Comparison of ENCODE assay signal across 8 cellular contexts in the genomic region with DNA sequence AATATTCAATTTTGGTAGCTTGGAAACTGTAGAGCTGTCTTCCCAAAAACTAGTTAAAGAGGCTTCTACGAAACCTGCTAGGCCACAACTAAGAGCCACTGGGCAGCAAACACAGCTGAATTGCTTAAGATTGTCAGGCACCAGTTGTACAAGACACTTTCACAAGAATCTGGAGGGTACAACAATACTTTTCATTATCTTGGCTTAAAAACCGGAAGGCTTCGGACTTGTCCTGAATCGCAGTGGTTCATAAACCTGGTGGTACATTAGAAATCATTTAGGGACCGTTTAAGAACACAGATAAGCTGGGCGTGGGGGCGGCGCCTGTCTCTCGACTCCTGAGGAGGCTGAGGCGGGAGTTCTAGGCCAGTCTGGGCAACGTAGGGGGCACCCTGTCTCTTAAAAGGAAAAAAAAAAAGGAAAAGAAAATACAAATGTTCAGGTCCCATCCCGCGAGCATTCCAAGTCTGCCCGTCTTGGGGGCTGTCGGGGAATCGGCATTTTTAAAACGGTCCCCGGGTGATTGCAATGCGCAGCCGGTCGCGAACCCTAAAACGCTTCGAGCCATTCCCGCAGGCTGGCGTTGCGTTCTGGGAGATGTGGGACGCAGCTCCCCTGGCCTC. TPM values are rescaled to one million over a fixed set of nuclear protein-coding genes. Genes with fewer than 3 reads are reported as not detected.
DNase-seq lines count a peak whose midpoint lies in the region; ATAC-seq and TF ChIP-seq lines count a peak whose summit lies in the region.

No MANE protein-coding gene starts in this region.

- H3K36me3 Mint-ChIP-seq in activated CD4-positive, alpha-beta T cell treated with anti-CD3 and anti-CD28 coated beads, Interleukin-2, amount 10 ng/mL, durations not matched to agents 24 days and 14 days (ENCODE audit: low read depth): peaks cover 19% of the 10 kb centered on the region

- peak overlapping the region in 1 of 2 experiments; percentile 96 for H3K4ac ChIP-seq in mesenchymal stem cell (ENCODE audit: low read depth in 1 of 2, low read length in 2 of 2)

- H3K4me1 Mint-ChIP-seq in activated CD4-positive, alpha-beta T cell treated with anti-CD3 and anti-CD28 coated beads, Interleukin-2, amount 10 ng/mL, durations not matched to agents 24 days and 14 days: peaks cover 37% of the 10 kb centered on the region

- ATAC-seq in HG03095 (IDR thresholded peaks at IDR 0.05; ENCODE audit: unreplicated experiment): no peak

- H3K9me2 ChIP-seq in Karpas-422 (replicated peaks; ENCODE audit: insufficient read depth, low read length): no peaks in the 10 kb centered on the region

- peak overlapping the region; percentile 37 for H2BK15ac ChIP-seq in mesenchymal stem cell (ENCODE audit: low read depth, poor library complexity, severe bottlenecking)

- WGBS in mesenchymal stem cell: 2% methylated on average over 28 of the region's 28 CpGs
- WGBS in stomach, 5 donors: 1% methylated on average over 20 to 28 of the region's 28 CpGs

- H3K14ac ChIP-seq in mesenchymal stem cell (ENCODE audit: low read length in 2 of 2): peak overlapping the region in 1 of 2 experiments; percentile 97

- DNase-seq in NCI-H1417 (lab: John Stamatoyannopoulos, UW): peak; percentile 27 to 67 (median 52)
- no peak for DNase-seq in NCI-H1417 treated with DMSO at 0.1 percent for 48 hours (lab: John Stamatoyannopoulos, UW)
- peak; percentile 56 for DNase-seq in Karpas-422
- peak; percentile 77 for DNase-seq in activated CD4-positive, alpha-beta T cell treated with anti-CD3 and anti-CD28 coated beads, Interleukin-2, amount 10 ng/mL, durations not matched to agents 24 days and 14 days
- peak; percentile 60 for DNase-seq in mesenchymal stem cell
- DNase-seq in stomach: peak; percentile 38

- intact Hi-C loops in activated CD4-positive, alpha-beta T cell treated with anti-CD3 and anti-CD28 coated beads, Interleukin-2, amount 10 ng/mL, durations not matched to agents 24 days and 14 days (cut with micrococcal nuclease): loop anchor here (1.0 to 10.0 kb wide), 6 partner anchors 69 to 772 kb away; partner anchors contain the start of genes HERC3 and PPM1K
- intact Hi-C loops in stomach (cut with DNase I; ENCODE audit: low total_unique reads): loop anchor here (10.0 kb wide), 1 partner anchor 238 kb away; the partner anchor contains the start of gene PPM1K

- no peak for TF ChIP-seq CTCF in stomach (IDR thresholded peaks at IDR 0.05)

- H3K27me3 Mint-ChIP-seq in activated CD4-positive, alpha-beta T cell treated with anti-CD3 and anti-CD28 coated beads, Interleukin-2, amount 10 ng/mL, durations not matched to agents 24 days and 14 days: no peaks in the 10 kb centered on the region

- H3K9me3 ChIP-seq in Karpas-422 (ENCODE audit: low read length) (no peaks in the 10 kb centered on the region), endocrine pancreas (ENCODE audit: control insufficient read depth, low read length) (no peaks in the 10 kb centered on the region), mesenchymal stem cell (ENCODE audit: control insufficient read depth, low read length) (no peaks in the 10 kb centered on the region), stomach (no peaks in the 10 kb centered on the region)

- H3K18ac ChIP-seq in mesenchymal stem cell (ENCODE audit: low read depth in 1 of 2, low read length in 2 of 2): peak overlapping the region; percentile 23 to 89

- peak overlapping the region; percentile 87 for H3K4me3 ChIP-seq in Karpas-422 (ENCODE audit: low read length)
- H3K4me3 ChIP-seq in endocrine pancreas (ENCODE audit: control insufficient read depth, insufficient read depth, low read length): peak overlapping the region; percentile 74
- H3K4me3 ChIP-seq in mesenchymal stem cell (ENCODE audit: insufficient read depth in 1 of 2, low read depth in 1 of 2, low read length in 2 of 2): peak overlapping the region; percentile 84 to 95
- H3K4me3 ChIP-seq in stomach: peak overlapping the region; percentile 77 to 90 (median 84)

- peak overlapping the region in 1 of 2 experiments; percentile 66 for H3K23ac ChIP-seq in mesenchymal stem cell (ENCODE audit: low read length in 2 of 2)

- no peak overlapping the region for H2AK5ac ChIP-seq in mesenchymal stem cell (ENCODE audit: low read length, severe bottlenecking)

- peak overlapping the region; percentile 98 for H3K4me3 Mint-ChIP-seq in activated CD4-positive, alpha-beta T cell treated with anti-CD3 and anti-CD28 coated beads, Interleukin-2, amount 10 ng/mL, durations not matched to agents 24 days and 14 days

- no peaks in the 10 kb centered on the region for H3K79me2 ChIP-seq in Karpas-422 (ENCODE audit: low read length)

- H4K91ac ChIP-seq in mesenchymal stem cell (ENCODE audit: low read length): peak overlapping the region; percentile 1

- no peak for TF ChIP-seq POLR2A in stomach (IDR thresholded peaks at IDR 0.05)

- peaks cover 12% of the 10 kb centered on the region for H3K4me1 ChIP-seq in Karpas-422 (ENCODE audit: low read length)
- H3K4me1 ChIP-seq in endocrine pancreas (ENCODE audit: control insufficient read depth, insufficient read depth, low read length): peaks cover 8% of the 10 kb centered on the region
- peaks cover 2% of the 10 kb centered on the region for H3K4me1 ChIP-seq in mesenchymal stem cell (ENCODE audit: control insufficient read depth, insufficient read depth, low read depth, low read length)
- H3K4me1 ChIP-seq in stomach: peaks cover 9 to 44% (median 25%) of the 10 kb centered on the region in 4 donors

- H3K27ac Mint-ChIP-seq in activated CD4-positive, alpha-beta T cell treated with anti-CD3 and anti-CD28 coated beads, Interleukin-2, amount 10 ng/mL, durations not matched to agents 24 days and 14 days: peak overlapping the region; percentile 94

- H3K27ac ChIP-seq in Karpas-422 (ENCODE audit: low read length): no peak overlapping the region
- H3K27ac ChIP-seq in mesenchymal stem cell (ENCODE audit: low read length, poor library complexity, severe bottlenecking): peak overlapping the region; percentile 35
- peak overlapping the region; percentile 77 to 95 (median 93) for H3K27ac ChIP-seq in stomach

- peak overlapping the region; percentile 82 for H3K9ac ChIP-seq in Karpas-422 (ENCODE audit: low read length)
- peak overlapping the region; percentile 93 for H3K9ac ChIP-seq in endocrine pancreas (ENCODE audit: control insufficient read depth, insufficient read depth, low read length)
- H3K9ac ChIP-seq in mesenchymal stem cell (ENCODE audit: low read length): peak overlapping the region; percentile 96

- H3K36me3 ChIP-seq in Karpas-422 (ENCODE audit: insufficient read depth, low read length) (no peaks in the 10 kb centered on the region; the same call in 1 of the 2 replicates), endocrine pancreas (ENCODE audit: control insufficient read depth, insufficient read depth, low read length) (no peaks in the 10 kb centered on the region), mesenchymal stem cell (ENCODE audit: control insufficient read depth in 1 of 2, insufficient read depth in 2 of 2, low read depth in 1 of 2, low read length in 2 of 2) (peaks cover 0 to 22% of the 10 kb centered on the region in 2 experiments), stomach (peaks cover 7 to 28% (median 21%) of the 10 kb centered on the region in 4 donors)

- peak overlapping the region; percentile 83 for H2BK5ac ChIP-seq in mesenchymal stem cell (ENCODE audit: low read depth, low read length, poor library complexity, severe bottlenecking)

- H4K20me1 ChIP-seq in Karpas-422 (ENCODE audit: insufficient read depth, low read depth, low read length): 0 out of 2 replicates have a peak, but pooled peaks cover 9% of the 10 kb centered on the region

- H3K79me1 ChIP-seq in mesenchymal stem cell (replicated peaks; ENCODE audit: low read length, poor library complexity, severe bottlenecking): peaks cover 13% of the 10 kb centered on the region

- no peak overlapping the region for H2BK120ac ChIP-seq in mesenchymal stem cell (ENCODE audit: low read depth, low read length)

- peak overlapping the region; percentile 95 for H4K8ac ChIP-seq in mesenchymal stem cell (ENCODE audit: low read length)

- no peaks in the 10 kb centered on the region for H3K9me3 Mint-ChIP-seq in activated CD4-positive, alpha-beta T cell treated with anti-CD3 and anti-CD28 coated beads, Interleukin-2, amount 10 ng/mL, durations not matched to agents 24 days and 14 days

- H2AFZ ChIP-seq in Karpas-422 (ENCODE audit: low read length) (peak overlapping the region; percentile 92; the same call in 1 of the 2 replicates), mesenchymal stem cell (ENCODE audit: low read depth, low read length) (peak overlapping the region; percentile 75)

- H3K27me3 ChIP-seq in Karpas-422 (ENCODE audit: low read length) (no peaks in the 10 kb centered on the region), endocrine pancreas (ENCODE audit: control insufficient read depth, insufficient read depth, low read length) (no peaks in the 10 kb centered on the region), mesenchymal stem cell (ENCODE audit: control insufficient read depth in 1 of 2, insufficient read depth in 1 of 2, low read length in 2 of 2) (no peaks in the 10 kb centered on the region), stomach (no peaks in the 10 kb centered on the region)

- H3K4me2 ChIP-seq in Karpas-422 (ENCODE audit: low read depth, low read length, poor library complexity, severe bottlenecking) (peak overlapping the region; percentile 74), mesenchymal stem cell (ENCODE audit: low read length, poor library complexity, severe bottlenecking) (peak overlapping the region; percentile 59)

- no peak overlapping the region for H2BK12ac ChIP-seq in mesenchymal stem cell (ENCODE audit: low read length in 2 of 2)

- TF ChIP-seq EP300 in stomach (IDR thresholded peaks at IDR 0.05): no peak

RNA-seq across cellular contexts. Expression of gene PYURF, which starts 0.8 kb away (rescaled TPM):
- 42.7 and 77.2 TPM in 2 replicates for total RNA-seq in Karpas-422 (2014; rRNA removed; shearing (Covaris generic); ENCODE audit: low replicate concordance)
- total RNA-seq in activated CD4-positive, alpha-beta T cell treated with anti-CD3 and anti-CD28 coated beads, Interleukin-2, amount 10 ng/mL, durations not matched to agents 24 days and 14 days: 54.6 and 57.0 TPM in 2 replicates
- 71.7 TPM for polyA plus RNA-seq in mesenchymal stem cell (2013, experiment 1 of 2)
- 76.6 TPM for polyA plus RNA-seq in mesenchymal stem cell (2013, experiment 2 of 2)
- 100 to 1,000 TPM in 2 of 5 donors, 10 to 100 TPM in 3; 11.7 to 296 (median 97.1) TPM for total RNA-seq in stomach
- polyA plus RNA-seq in stomach: 100 to 1,000 TPM in 1 of 3 donors, 10 to 100 TPM in 2; 75.9 to 112 (median 91.8) TPM
